1 cellular context compared by ENCODE assay signal in the genomic region with DNA sequence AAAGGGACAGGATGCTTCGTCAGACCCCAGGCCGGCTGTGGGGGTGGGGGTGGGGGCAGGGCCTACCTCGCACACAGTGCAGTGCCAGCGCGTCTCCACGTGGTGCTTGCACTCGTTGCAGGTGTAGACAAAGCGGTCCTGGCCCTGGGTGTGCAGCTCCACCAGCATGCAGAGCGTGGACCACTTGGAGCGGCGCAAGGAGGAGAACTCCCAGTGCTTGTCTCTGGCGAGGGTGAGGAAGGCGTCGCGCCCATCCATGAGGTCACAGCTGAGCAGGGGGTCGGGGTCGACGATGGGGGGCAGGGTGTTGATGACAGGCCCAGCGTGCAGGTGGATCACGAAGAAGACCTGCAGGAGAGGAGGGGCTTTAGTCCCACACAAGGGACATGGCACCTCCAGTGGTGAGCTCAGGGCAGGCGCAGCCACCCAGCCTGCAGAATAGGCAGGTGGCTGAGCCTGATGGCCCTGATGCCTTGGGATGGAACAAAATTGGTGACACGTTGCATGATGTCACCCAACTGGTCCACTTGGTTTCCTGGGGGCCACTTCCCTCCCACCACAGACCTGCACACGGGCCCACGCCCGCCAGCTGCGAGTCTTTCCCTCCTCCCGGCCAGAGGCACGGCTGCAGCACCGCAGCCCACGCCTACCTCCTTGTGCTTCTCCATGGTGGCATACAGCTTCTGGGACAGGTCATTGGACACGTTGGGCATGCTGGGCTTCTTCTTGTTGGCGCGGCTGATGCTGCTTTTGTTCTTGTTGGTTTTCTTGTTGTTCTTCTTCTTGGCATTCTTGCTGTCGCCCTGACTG.
TF ChIP-seq lines count a peak whose summit lies in the region.

No MANE protein-coding gene starts in this region.

TF ChIP-seq in H1, 55 proteins besides CTCF, POLR2A, EP300 and RAD21:
- TF ChIP-seq GABPA (IDR thresholded peaks at IDR 0.05; ENCODE audit: borderline replicate concordance, insufficient read depth, low read length) (no peak), POLR2AphosphoS5 (IDR thresholded peaks at IDR 0.05; ENCODE audit: low read depth, low read length) (0 out of 2 replicates have a peak, but pooled peaks have one; percentile 12)
